ENCODE assay signal across 9 cellular contexts in the genomic region with DNA sequence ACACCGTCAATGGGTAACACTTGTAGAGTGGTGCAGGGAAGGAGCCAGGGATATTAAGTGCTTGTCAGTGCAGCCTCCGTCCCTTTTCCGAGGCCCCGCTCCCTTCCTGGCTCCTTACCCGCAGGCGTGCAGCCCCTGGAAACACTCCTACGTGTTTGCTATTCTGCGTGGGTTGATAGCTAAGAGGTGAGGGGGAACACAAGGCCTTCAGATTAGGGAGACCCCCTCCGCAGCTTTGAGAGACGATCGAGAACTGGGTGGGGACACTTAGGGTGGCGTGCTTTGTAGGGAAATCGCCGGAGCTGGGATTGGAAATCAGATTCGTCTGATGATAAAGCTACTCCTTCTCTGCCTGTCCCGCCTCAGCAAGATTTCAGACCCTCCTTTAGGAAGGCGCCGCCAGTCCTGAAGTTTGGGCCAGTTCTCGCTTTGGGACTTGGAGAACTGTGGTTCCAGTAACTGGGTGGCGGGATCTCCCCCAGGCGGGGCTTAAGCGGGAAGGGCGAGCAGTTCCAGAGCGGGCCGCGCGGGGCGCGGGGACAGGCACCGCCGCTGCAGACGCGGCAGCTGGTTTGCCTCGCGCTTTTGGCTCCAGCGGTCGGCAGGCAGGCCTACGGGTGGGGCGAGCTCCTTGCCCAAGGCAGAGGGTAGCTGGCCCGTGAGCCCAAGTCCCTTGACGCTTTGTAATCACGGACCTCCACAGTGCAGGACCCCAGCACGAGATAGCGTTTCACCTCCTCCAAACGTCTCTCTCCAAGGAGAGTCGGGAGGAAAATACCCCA. TPM values are rescaled to one million over a fixed set of nuclear protein-coding genes. Genes with fewer than 3 reads are reported as not detected.
DNase-seq lines count a peak whose midpoint lies in the region; ATAC-seq, FAIRE-seq and TF ChIP-seq lines count a peak whose summit lies in the region.
"Had no signal": no experiment of that assay in that cellular context is flagged by ENCODE, and none has a peak within 500 bp of the region (broad histone marks: within the 10 kb centered on the region; RNA-seq: fewer than 3 reads in every experiment).

No MANE protein-coding gene starts in this region.

- TF ChIP-seq EP300 in HepG2 (IDR thresholded peaks at IDR 0.05; ENCODE audit: low read depth in 2 of 2, low read length in 2 of 2): no peak
- no peak for TF ChIP-seq EP300 in HepG2 (CRISPR knock-in tag; IDR thresholded peaks at IDR 0.05; ENCODE audit: borderline replicate concordance)

- TF ChIP-seq POLR2A in HepG2 (IDR thresholded peaks at IDR 0.05; ENCODE audit: insufficient read depth in 1 of 2, low read depth in 2 of 2, low read length in 2 of 2): no peak

- no peaks in the 10 kb centered on the region for H3K79me2 ChIP-seq in HepG2 (ENCODE audit: insufficient read depth, low read length)

- no peaks in the 10 kb centered on the region for H4K20me1 ChIP-seq in HepG2 (ENCODE audit: insufficient read depth, low read length)

- POLR2A ChIA-PET in HepG2 (lab: Yijun Ruan, JAX): interaction anchor here (1.1 kb wide), 1 partner anchor 55 kb away, joined by 3 read pairs; no protein-coding TSS in a partner anchor

- peak; percentile 47; the same call in 1 of the 2 replicates for TF ChIP-seq RAD21 in HepG2 (CRISPR knock-in tag; IDR thresholded peaks at IDR 0.05)

- intact Hi-C loops in HepG2 (cut with micrococcal nuclease; ENCODE audit: unreplicated experiment): no loop called here

- peaks cover 27% of the 10 kb centered on the region for H3K4me1 ChIP-seq in HepG2 (ENCODE audit: insufficient read depth, low read length)

- H3K36me3 ChIP-seq in HepG2 (replicated peaks in 1 of 2; ENCODE audit: control insufficient read depth in 1 of 2, insufficient read depth in 2 of 2, low read length in 2 of 2): no peaks in the 10 kb centered on the region

- TF ChIP-seq CTCF in coronary artery (IDR thresholded peaks at IDR 0.05): peak; percentile 84
- peak; percentile 68 for TF ChIP-seq CTCF in HepG2 (CRISPR knock-in tag; IDR thresholded peaks at IDR 0.05)

- in situ Hi-C loops in HepG2 (cut with HindIII; ENCODE audit: extremely low pct_ligation_motif_present, low pct_unique_long_range_greater_than_20kb): no loop called here

- peak; percentile 95 for ATAC-seq in HG02885 (IDR thresholded peaks at IDR 0.05; ENCODE audit: poor library complexity, unreplicated experiment)
- peak; percentile 98 for ATAC-seq in HepG2

- peaks cover 1 to 9% of the 10 kb centered on the region in 2 experiments; a peak in 3 of 5 replicates for H3K27me3 ChIP-seq in HepG2 (ENCODE audit: control insufficient read depth in 1 of 2, insufficient read depth in 2 of 2, low read length in 2 of 2)

- FAIRE-seq in HepG2 (lab: Jason Lieb, UNC): no peak
- FAIRE-seq: A204.1 had no signal

- 4% methylated on average over 21 of the region's 46 CpGs for WGBS in HepG2 (ENCODE audit: low lambda C conversion rate)

- H3K4me2 ChIP-seq in HepG2 (ENCODE audit: low read depth, low read length): peak overlapping the region; percentile 93

- no peaks in the 10 kb centered on the region for H3K9me3 ChIP-seq in HepG2 (ENCODE audit: low read length)

- H3K4me3 ChIP-seq in coronary artery: peak overlapping the region; percentile 74
- H3K4me3 ChIP-seq in HepG2 (replicated peaks in 1 of 3; ENCODE audit: insufficient read depth in 1 of 3, low read depth in 2 of 3, low read length in 3 of 3): peak overlapping the region; percentile 61 to 81 (median 74)

- BruUV-seq in HepG2 (replicated peaks; lab: Mats Ljungman, UMichigan): no TSS peak

- peak; percentile 27 for DNase-seq in DMS153 treated with DMSO at 0.1 percent for 48 hours (lab: John Stamatoyannopoulos, UW; ENCODE audit: unreplicated experiment)
- DNase-seq in DMS153 (lab: John Stamatoyannopoulos, UW): no peak
- DNase-seq in NCI-H2171 (lab: John Stamatoyannopoulos, UW): peak; percentile 44
- DNase-seq in activated CD4-positive, alpha-beta T cell treated with anti-CD3 and anti-CD28 coated beads for 48 hours: peak; percentile 77
- DNase-seq in coronary artery (ENCODE audit: low spot score): peak; percentile 89
- DNase-seq in HepG2 (ENCODE audit: low spot score): peak; percentile 43
- DNase-seq in stimulated activated CD4-positive, alpha-beta T cell treated with anti-CD3 and anti-CD28 coated beads, Interleukin-2, amount 100 ng/mL, for 4 hours (ENCODE audit: low read depth): peak; percentile 22

- peak overlapping the region; percentile 42; the same call in 1 of the 2 replicates for H3K9ac ChIP-seq in HepG2 (ENCODE audit: insufficient read depth, low read depth, low read length)

- CTCF ChIA-PET in HepG2 (lab: Yijun Ruan, JAX; ENCODE audit: low intra/inter-chr PET ratio, low total read pairs): no interaction called here

- H3K27ac ChIP-seq in coronary artery: peak overlapping the region; percentile 25 to 78
- H3K27ac ChIP-seq in HepG2 (ENCODE audit: extremely low read length, insufficient read depth, low read length): no peak overlapping the region

- H2AFZ ChIP-seq in HepG2 (ENCODE audit: low read length): peak overlapping the region; percentile 88

TF ChIP-seq in HepG2, 621 proteins besides CTCF, POLR2A, EP300 and RAD21 (continues in another document):
- TF ChIP-seq NBN (conservative IDR thresholded peaks at IDR 0.05): no peak
- no peak; the same call in none of the 2 replicates for TF ChIP-seq FOXC1 (CRISPR knock-in tag; IDR thresholded peaks at IDR 0.05; ENCODE audit: borderline replicate concordance)
- TF ChIP-seq HNF4G (IDR thresholded peaks at IDR 0.05; ENCODE audit: borderline replicate concordance, low read depth, low read length): no peak
- no peak for TF ChIP-seq HNF4G (CRISPR knock-in tag; IDR thresholded peaks at IDR 0.05; ENCODE audit: borderline replicate concordance, low read depth)
- no peak for TF ChIP-seq ZNF496 (CRISPR knock-in tag; IDR thresholded peaks at IDR 0.05; ENCODE audit: insufficient replicate concordance)
- TF ChIP-seq, protein P1, sequence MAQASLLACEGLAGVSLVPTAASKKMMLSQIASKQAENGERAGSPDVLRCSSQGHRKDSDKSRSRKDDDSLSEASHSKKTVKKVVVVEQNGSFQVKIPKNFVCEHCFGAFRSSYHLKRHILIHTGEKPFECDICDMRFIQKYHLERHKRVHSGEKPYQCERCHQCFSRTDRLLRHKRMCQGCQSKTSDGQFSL (CRISPR knock-in tag; IDR thresholded peaks at IDR 0.05): no peak
- no peak for TF ChIP-seq MED8 (CRISPR knock-in tag; IDR thresholded peaks at IDR 0.05; ENCODE audit: insufficient replicate concordance)

RNA-seq across cellular contexts. Expression of a gene that starts 8.0 kb away (rescaled TPM):
- total RNA-seq in HepG2 (2016; rRNA removed; fragmentation: Illumina TruSeq; extraction: Trizol): not detected in 2 replicates
- not detected in 2 replicates for total RNA-seq in HepG2 (2016; cell fraction: cytosol; rRNA removed; fragmentation: Illumina TruSeq; extraction: Trizol; ENCODE audit: low read depth)
- not detected in 2 replicates for total RNA-seq in HepG2 (2016; cell fraction: insoluble cytoplasmic fraction; rRNA removed; fragmentation: Illumina TruSeq; extraction: Trizol)
- not detected in 2 replicates for total RNA-seq in HepG2 (2016; cell fraction: membrane; rRNA removed; fragmentation: Illumina TruSeq; extraction: Trizol)
- not detected in 2 replicates for total RNA-seq in HepG2 (2016; cell fraction: nucleus; rRNA removed; fragmentation: Illumina TruSeq; extraction: Trizol)
- not detected in 2 replicates for polyA plus RNA-seq in HepG2 (2011; rRNA removed)
- polyA plus RNA-seq in HepG2 (2011; cell fraction: cytosol; rRNA removed): not detected in 2 replicates
- not detected in 2 replicates for polyA plus RNA-seq in HepG2 (2011; cell fraction: nucleus; rRNA removed)
- polyA plus RNA-seq in HepG2 (2012): 0.13 and 0.62 TPM in 2 replicates
- polyA plus RNA-seq in HepG2 (2016; cell fraction: cytosol; fragmentation: Illumina TruSeq; extraction: Trizol; ENCODE audit: low read depth): not detected in 2 replicates
- polyA plus RNA-seq in HepG2 (2016; cell fraction: insoluble cytoplasmic fraction; fragmentation: Illumina TruSeq; extraction: Trizol; ENCODE audit: low read depth): not detected in 2 replicates
- not detected in 2 replicates for polyA plus RNA-seq in HepG2 (2016; cell fraction: membrane; fragmentation: Illumina TruSeq; extraction: Trizol; ENCODE audit: low read depth)
- not detected in 2 replicates for polyA plus RNA-seq in HepG2 (2016; cell fraction: nucleus; fragmentation: Illumina TruSeq; extraction: Trizol; ENCODE audit: insufficient read depth, low read depth)
- not detected in 2 replicates for polyA minus RNA-seq in HepG2 (2011; rRNA and poly(A)+ RNA removed; ENCODE audit: low replicate concordance)
- polyA minus RNA-seq in HepG2 (2011; cell fraction: cytosol; rRNA and poly(A)+ RNA removed): not detected in 2 replicates
- polyA minus RNA-seq in HepG2 (2011; cell fraction: nucleus; rRNA and poly(A)+ RNA removed): not detected in 2 replicates

RNA-seq across cellular contexts. Expression of a gene that starts 48.2 kb away (rescaled TPM):
- 41.1 and 42.6 TPM in 2 replicates for total RNA-seq in HepG2 (2016; rRNA removed; fragmentation: Illumina TruSeq; extraction: Trizol)
- total RNA-seq in HepG2 (2016; cell fraction: cytosol; rRNA removed; fragmentation: Illumina TruSeq; extraction: Trizol; ENCODE audit: low read depth): 13.1 and 13.7 TPM in 2 replicates
- 39.0 and 39.8 TPM in 2 replicates for total RNA-seq in HepG2 (2016; cell fraction: insoluble cytoplasmic fraction; rRNA removed; fragmentation: Illumina TruSeq; extraction: Trizol)
- total RNA-seq in HepG2 (2016; cell fraction: membrane; rRNA removed; fragmentation: Illumina TruSeq; extraction: Trizol): 18.6 and 20.4 TPM in 2 replicates
- 48.2 and 48.3 TPM in 2 replicates for total RNA-seq in HepG2 (2016; cell fraction: nucleus; rRNA removed; fragmentation: Illumina TruSeq; extraction: Trizol)
- polyA plus RNA-seq in HepG2 (2011; rRNA removed): 98.5 and 105 TPM in 2 replicates
- polyA plus RNA-seq in HepG2 (2011; cell fraction: cytosol; rRNA removed): 49.0 and 60.3 TPM in 2 replicates
- polyA plus RNA-seq in HepG2 (2011; cell fraction: nucleus; rRNA removed): 306 and 373 TPM in 2 replicates
- polyA plus RNA-seq in HepG2 (2012): 29.8 and 60.1 TPM in 2 replicates
- polyA plus RNA-seq in HepG2 (2016; cell fraction: cytosol; fragmentation: Illumina TruSeq; extraction: Trizol; ENCODE audit: low read depth): 12.5 and 13.1 TPM in 2 replicates
- polyA plus RNA-seq in HepG2 (2016; cell fraction: insoluble cytoplasmic fraction; fragmentation: Illumina TruSeq; extraction: Trizol; ENCODE audit: low read depth): 50.0 and 58.0 TPM in 2 replicates
- 16.6 and 17.1 TPM in 2 replicates for polyA plus RNA-seq in HepG2 (2016; cell fraction: membrane; fragmentation: Illumina TruSeq; extraction: Trizol; ENCODE audit: low read depth)
- polyA plus RNA-seq in HepG2 (2016; cell fraction: nucleus; fragmentation: Illumina TruSeq; extraction: Trizol; ENCODE audit: insufficient read depth, low read depth): 86.5 and 86.8 TPM in 2 replicates
- polyA minus RNA-seq in HepG2 (2011; rRNA and poly(A)+ RNA removed; ENCODE audit: low replicate concordance): 95.4 TPM in 1 of 2 replicates, not detected in the other
- 23.3 and 26.9 TPM in 2 replicates for polyA minus RNA-seq in HepG2 (2011; cell fraction: cytosol; rRNA and poly(A)+ RNA removed)
- 86.3 and 110 TPM in 2 replicates for polyA minus RNA-seq in HepG2 (2011; cell fraction: nucleus; rRNA and poly(A)+ RNA removed)
